1 cellular context compared by ENCODE assay signal in genomic region chr15:56737791-56738190, GRCh38.
TF ChIP-seq lines count a peak whose summit lies in the region.

No MANE protein-coding gene starts in this region.

TF ChIP-seq in HepG2, 621 proteins besides CTCF, POLR2A, EP300 and RAD21 (continued from another document and continues in another):
- TF ChIP-seq DBP (CRISPR knock-in tag; IDR thresholded peaks at IDR 0.05; ENCODE audit: not compliant biosample characterization) (no peak), ZFY (CRISPR knock-in tag; IDR thresholded peaks at IDR 0.05) (no peak), GATAD2A (CRISPR knock-in tag; IDR thresholded peaks at IDR 0.05) (no peak; the same call in 1 of the 2 replicates), ZSCAN29 (CRISPR knock-in tag; conservative IDR thresholded peaks at IDR 0.05) (no peak), PHB2 (IDR thresholded peaks at IDR 0.05; ENCODE audit: partially characterized antibody) (no peak), HNRNPUL1 (IDR thresholded peaks at IDR 0.05; ENCODE audit: low read depth, low read length) (no peak), ISL2 (CRISPR knock-in tag; IDR thresholded peaks at IDR 0.05) (no peak), NFAT5 (CRISPR knock-in tag; IDR thresholded peaks at IDR 0.05) (no peak), PATZ1 (CRISPR knock-in tag; IDR thresholded peaks at IDR 0.05) (no peak), E2F2 (CRISPR knock-in tag; IDR thresholded peaks at IDR 0.05; ENCODE audit: borderline replicate concordance) (no peak), ZFYVE20 (CRISPR knock-in tag; IDR thresholded peaks at IDR 0.05; ENCODE audit: borderline replicate concordance, low read depth) (no peak), KLF12 (CRISPR knock-in tag; IDR thresholded peaks at IDR 0.05; ENCODE audit: borderline replicate concordance) (no peak), ZNF205 (CRISPR knock-in tag; IDR thresholded peaks at IDR 0.05) (no peak), HMGA1 (CRISPR knock-in tag; conservative IDR thresholded peaks at IDR 0.05) (no peak), ZHX2 (IDR thresholded peaks at IDR 0.05; ENCODE audit: low read depth) (no peak), ZHX2 (CRISPR knock-in tag; IDR thresholded peaks at IDR 0.05; ENCODE audit: borderline replicate concordance) (no peak), ZNF878 (CRISPR knock-in tag; IDR thresholded peaks at IDR 0.05) (no peak), RXRB (CRISPR knock-in tag; IDR thresholded peaks at IDR 0.05; ENCODE audit: borderline replicate concordance) (peak; percentile 44; the same call in 1 of the 2 replicates), AKNA (CRISPR knock-in tag; IDR thresholded peaks at IDR 0.05; ENCODE audit: borderline replicate concordance) (no peak), SPEN (CRISPR knock-in tag; IDR thresholded peaks at IDR 0.05; ENCODE audit: low read depth) (no peak), EEA1 (CRISPR knock-in tag; IDR thresholded peaks at IDR 0.05; ENCODE audit: borderline replicate concordance) (no peak), MEF2D (CRISPR knock-in tag; IDR thresholded peaks at IDR 0.05) (peak; percentile 38; the same call in 1 of the 2 replicates), REPIN1 (CRISPR knock-in tag; IDR thresholded peaks at IDR 0.05; ENCODE audit: borderline replicate concordance, low read depth) (no peak), TOE1 (CRISPR knock-in tag; IDR thresholded peaks at IDR 0.05) (no peak), TFDP2 (CRISPR knock-in tag; IDR thresholded peaks at IDR 0.05) (no peak), FOXA3 (CRISPR knock-in tag; IDR thresholded peaks at IDR 0.05) (peak; percentile 83), ZNF3 (CRISPR knock-in tag; IDR thresholded peaks at IDR 0.05) (no peak), SRSF1 (optimal IDR thresholded peaks at IDR 0.05; ENCODE audit: low read depth, low read length) (no peak), ZNF280D (CRISPR knock-in tag; IDR thresholded peaks at IDR 0.05) (no peak), ZNF605 (CRISPR knock-in tag; IDR thresholded peaks at IDR 0.05) (no peak), BRD4 (CRISPR knock-in tag; IDR thresholded peaks at IDR 0.05) (no peak)
